ENCODE assay signal across 16 cellular contexts in genomic region chr11:92845390-92846185, GRCh38.
A peak's percentile ranks its signal among the peaks of the same experiment; 100 is the strongest.
DNase-seq lines count a peak whose midpoint lies in the region; ATAC-seq and TF ChIP-seq lines count a peak whose summit lies in the region.
"Had no signal": no experiment of that assay in that cellular context is flagged by ENCODE, and none has a peak within 500 bp of the region (broad histone marks: within the 10 kb centered on the region; RNA-seq: fewer than 3 reads in every experiment).

No MANE protein-coding gene starts in this region.

- no TSS peak for BruUV-seq in A673 (replicated peaks; lab: Mats Ljungman, UMichigan)

- H3K9me3 Mint-ChIP-seq in type B pancreatic cell: no peaks in the 10 kb centered on the region
- H3K9me3 Mint-ChIP-seq: activated CD4-positive, alpha-beta memory T cell treated with anti-CD3 and anti-CD28 coated beads, Interleukin-2, amount 10 ng/mL, durations not matched to agents 7 days and 5 days had no signal

- ATAC-seq in GM21737 (IDR thresholded peaks at IDR 0.05; ENCODE audit: unreplicated experiment): no peak

- peak overlapping the region; percentile 68 for H3K4me3 Mint-ChIP-seq in type B pancreatic cell
- H3K4me3 Mint-ChIP-seq: activated CD4-positive, alpha-beta memory T cell treated with anti-CD3 and anti-CD28 coated beads, Interleukin-2, amount 10 ng/mL, durations not matched to agents 7 days and 5 days had no signal

- peaks cover 5% of the 10 kb centered on the region for H3K27me3 Mint-ChIP-seq in type B pancreatic cell
- H3K27me3 Mint-ChIP-seq: activated CD4-positive, alpha-beta memory T cell treated with anti-CD3 and anti-CD28 coated beads, Interleukin-2, amount 10 ng/mL, durations not matched to agents 7 days and 5 days had no signal

- intact Hi-C loops in A673 (cut with micrococcal nuclease; ENCODE audit: unreplicated experiment): no loop called here

- no peak overlapping the region for H3K27ac ChIP-seq in A673 (ENCODE audit: low read depth, low read length, poor library complexity, severe bottlenecking)
- H3K27ac ChIP-seq: C4-2B had no signal

- no peak overlapping the region for H3K4me3 ChIP-seq in A673 (ENCODE audit: low read depth, low read length, poor library complexity, severe bottlenecking)
- H3K4me3 ChIP-seq: lung had no signal

- no peaks in the 10 kb centered on the region for H3K9me3 ChIP-seq in A673 (ENCODE audit: low read depth, low read length, poor library complexity, severe bottlenecking)

- peak overlapping the region; percentile 75 for H3K27ac Mint-ChIP-seq in type B pancreatic cell
- H3K27ac Mint-ChIP-seq: activated CD4-positive, alpha-beta memory T cell treated with anti-CD3 and anti-CD28 coated beads, Interleukin-2, amount 10 ng/mL, durations not matched to agents 7 days and 5 days had no signal

- peaks cover 36% of the 10 kb centered on the region for H3K36me3 Mint-ChIP-seq in type B pancreatic cell

- peaks cover 48% of the 10 kb centered on the region for H3K4me1 Mint-ChIP-seq in type B pancreatic cell (ENCODE audit: unreplicated experiment)
- H3K4me1 Mint-ChIP-seq: activated CD4-positive, alpha-beta memory T cell treated with anti-CD3 and anti-CD28 coated beads, Interleukin-2, amount 10 ng/mL, durations not matched to agents 7 days and 5 days had no signal

- POLR2A ChIA-PET in A673 (lab: Charles Lee; ENCODE audit: low non-redundant PET): no interaction called here

- CTCF ChIA-PET in A673 (lab: Charles Lee): no interaction called here

- H3K36me3 ChIP-seq in A673 (ENCODE audit: insufficient read depth, low read length, poor library complexity, severe bottlenecking): no peaks in the 10 kb centered on the region

- H3K27me3 ChIP-seq in A673 (replicated peaks; ENCODE audit: insufficient read depth, low read depth, low read length, poor library complexity): no peaks in the 10 kb centered on the region

- DNase-seq in NCI-H1105 treated with DMSO at 0.1 percent for 48 hours (lab: John Stamatoyannopoulos, UW): peak; percentile 40
- DNase-seq in NCI-H1105 (lab: John Stamatoyannopoulos, UW): no peak
- DNase-seq in NCI-H69 (lab: John Stamatoyannopoulos, UW): peak; percentile 99
- DNase-seq in islet precursor cell: peak; percentile 69
- DNase-seq in type B pancreatic cell (ENCODE audit: extremely low spot score, unreplicated experiment): no peak
- no peak for DNase-seq in GM20000 (ENCODE audit: low spot score)
- DNase-seq in A673 (ENCODE audit: low spot score): no peak
- DNase-seq: 8988T; activated CD4-positive, alpha-beta memory T cell treated with anti-CD3 and anti-CD28 coated beads, Interleukin-2, amount 10 ng/mL, durations not matched to agents 7 days and 5 days; foreskin fibroblast; H7; NCI-H2107; stimulated activated CD4-positive, alpha-beta T cell treated with anti-CD3 and anti-CD28 coated beads, Interleukin-1b, Interleukin-23, amount 100 ng/mL, for 48 hours had no signal

- peaks cover 7% of the 10 kb centered on the region for H3K4me1 ChIP-seq in A673 (ENCODE audit: insufficient read depth, low read length, poor library complexity, severe bottlenecking)

- no peak for TF ChIP-seq CTCF in type B pancreatic cell (conservative IDR thresholded peaks at IDR 0.05)
- no peak for TF ChIP-seq CTCF in GM20000 (IDR thresholded peaks at IDR 0.05; ENCODE audit: extremely low read depth, missing control alignments)
- TF ChIP-seq CTCF in A673 (conservative IDR thresholded peaks at IDR 0.05; ENCODE audit: low read depth, low read length): no peak

Comparison
In these comparisons a context has a peak if more than half of its experiments do, and no peak if none do; other contexts are left out.
1. DNase-seq: peak in NCI-H1105 treated with DMSO at 0.1 percent for 48 hours (single experiment), NCI-H69 (single experiment) and islet precursor cell (single experiment); none in NCI-H1105 (single experiment), type B pancreatic cell (single experiment), GM20000 (single experiment) and A673 (single experiment).